7 cellular contexts compared by ENCODE assay signal in genomic region chr17:60008377-60008776, GRCh38. TPM values are rescaled to one million over a fixed set of nuclear protein-coding genes. Genes with fewer than 3 reads are reported as not detected.
DNase-seq lines count a peak whose midpoint lies in the region; ATAC-seq, FAIRE-seq and TF ChIP-seq lines count a peak whose summit lies in the region.
"Not testable (repeated sequence)": the region's sequence is repeated elsewhere in the genome, so short reads cannot be mapped to it uniquely, and the experiment has no call there.

No MANE protein-coding gene starts in this region.

- not testable (repeated sequence) for H3K4me2 ChIP-seq in A549; HCT116 (ENCODE audit: low read length); PC-3 (ENCODE audit: low read length)

- H3K4me3 ChIP-seq in A549; HCT116 (replicated peaks in 1 of 2; ENCODE audit: low read depth in 1 of 2, low read length in 2 of 2); PC-3 (ENCODE audit: low read length); mucosa of descending colon; thyroid gland (replicated peaks in 1 of 3): not testable (repeated sequence)

- not testable (repeated sequence) for H2AFZ ChIP-seq in HCT116 (ENCODE audit: low read depth, low read length, poor library complexity, severe bottlenecking)
- H2AFZ ChIP-seq in PC-3 (ENCODE audit: low read length) = 0 out of 2 replicates have a peak overlapping the region, but pooled peaks have one; percentile 53

- not testable (repeated sequence) for H3K79me2 ChIP-seq in HCT116 (ENCODE audit: insufficient read depth, low read length); PC-3 (ENCODE audit: low read length)

- BruUV-seq in HCT116 (replicated peaks; lab: Mats Ljungman, UMichigan); PC-3 (replicated peaks; lab: Mats Ljungman, UMichigan): not testable (repeated sequence)

- not testable (repeated sequence) for TF ChIP-seq CTCF in A549 (IDR thresholded peaks at IDR 0.05); HCT116 (IDR thresholded peaks at IDR 0.05 in 2 of 3, conservative IDR thresholded peaks at IDR 0.05 in 1 of 3; ENCODE audit: borderline replicate concordance in 1 of 3, insufficient read depth in 1 of 3, low read depth in 2 of 3, low read length in 2 of 3); PC-3 (conservative IDR thresholded peaks at IDR 0.05; ENCODE audit: low read depth, low read length); mucosa of descending colon (IDR thresholded peaks at IDR 0.05); thyroid gland (IDR thresholded peaks at IDR 0.05)

- CTCF ChIA-PET in A549 (lab: Yijun Ruan, JAX); HCT116 (lab: Charles Lee); PC-3 (lab: Charles Lee): not testable (repeated sequence)

- ATAC-seq in A549 (peak; percentile 91 to 98; a peak in 5 of 6 replicates), HCT116 (peak; percentile 100), PC-3 (peak; percentile 100), SK-N-SH treated with all-trans-retinoic acid at 6 μM for 48 hours (peak; percentile 63), left colon (peak; percentile 62), mucosa of descending colon (peak; percentile 58)

- not testable (repeated sequence) for H3F3A ChIP-seq in PC-3 (ENCODE audit: low read length, unreplicated experiment)

- not testable (repeated sequence) for H3K36me3 ChIP-seq in HCT116 (ENCODE audit: control insufficient read depth in 1 of 2, insufficient read depth in 2 of 2, low read length in 2 of 2); PC-3 (ENCODE audit: low read depth, low read length); mucosa of descending colon (ENCODE audit: low read depth); thyroid gland

- H4K20me1 ChIP-seq in HCT116 (ENCODE audit: insufficient read depth); PC-3 (ENCODE audit: low read length): not testable (repeated sequence)

- POLR2A ChIA-PET in A549 (lab: Yijun Ruan, JAX); HCT116 (lab: Charles Lee); PC-3 (lab: Charles Lee; ENCODE audit: unreplicated experiment): not testable (repeated sequence)

- H3K9ac ChIP-seq in HCT116 (ENCODE audit: low read length); PC-3 (ENCODE audit: low read length): not testable (repeated sequence)

- H3K4me1 ChIP-seq in A549; HCT116 (ENCODE audit: control insufficient read depth in 1 of 2, insufficient read depth in 2 of 2, low read length in 2 of 2); PC-3 (ENCODE audit: insufficient read depth, low read length); mucosa of descending colon (ENCODE audit: low read depth); thyroid gland: not testable (repeated sequence)

- intact Hi-C loops in HCT116 (cut with micrococcal nuclease); PC-3 (cut with micrococcal nuclease); left colon (cut with DNase I, micrococcal nuclease); mucosa of descending colon (cut with DNase I, micrococcal nuclease); thyroid gland (cut with DNase I): not testable (repeated sequence)

- RAD21 ChIA-PET in HCT116 (lab: Charles Lee; ENCODE audit: low non-redundant PET in 1 of 2, low total read pairs in 2 of 2, uncharacterized antibody in 2 of 2, unreplicated experiment in 2 of 2) = not testable (repeated sequence)

- H3K27me3 ChIP-seq in HCT116 (ENCODE audit: insufficient read depth, low read length); PC-3 (ENCODE audit: low read length); thyroid gland: not testable (repeated sequence)

- not testable (repeated sequence) for TF ChIP-seq POLR2A in A549 (IDR thresholded peaks at IDR 0.05; ENCODE audit: low read length); HCT116 (IDR thresholded peaks at IDR 0.05; ENCODE audit: borderline replicate concordance, extremely low read depth, insufficient read depth, insufficient read length); thyroid gland (IDR thresholded peaks at IDR 0.05)

- not testable (repeated sequence) for TF ChIP-seq EP300 in A549 (IDR thresholded peaks at IDR 0.05)

- not testable (repeated sequence) for H3K27ac ChIP-seq in A549; HCT116 (ENCODE audit: low read depth, low read length); PC-3 (ENCODE audit: low read length); thyroid gland

- H3K9me2 ChIP-seq in HCT116 (ENCODE audit: insufficient read depth); PC-3 (replicated peaks; ENCODE audit: low read length): not testable (repeated sequence)

- not testable (repeated sequence) for TF ChIP-seq RAD21 in A549 (conservative IDR thresholded peaks at IDR 0.05 in 1 of 2, IDR thresholded peaks at IDR 0.05 in 1 of 2); HCT116 (IDR thresholded peaks at IDR 0.05; ENCODE audit: low read depth)

- H3K9me3 ChIP-seq in A549; HCT116 (ENCODE audit: control insufficient read depth in 1 of 2, insufficient read depth in 1 of 2, low read depth in 1 of 2, low read length in 2 of 2); PC-3 (ENCODE audit: low read length); mucosa of descending colon; thyroid gland: not testable (repeated sequence)

- WGBS in A549 (ENCODE audit: missing lambda C conversion rate) = no CpG with 5 or more reads among the region's 16 CpGs
- WGBS in thyroid gland, 2 donors = no CpG with 5 or more reads among the region's 16 CpGs

- DNase-seq in A549 (ENCODE audit: low read depth in 1 of 2, low spot score in 1 of 2); HCT116 (ENCODE audit: low read depth, low spot score); PC-3; left colon; mucosa of descending colon: not testable (repeated sequence)
- DNase-seq in thyroid gland = peak; percentile 18 to 21

- FAIRE-seq in A549 (lab: Jason Lieb, UNC) = not testable (repeated sequence)

RNA-seq across cellular contexts. Expression of gene RNFT1, which starts 43.8 kb away (rescaled TPM):
- polyA plus RNA-seq in A549 (2011; rRNA removed) (28.9 and 29.9 TPM in 2 replicates), A549 (2017; fragmentation: RNase III; extraction: RNeasy Plus Mini Kit Qiagen cat#74134 plus additional on column Dnase treatment) (16.2 to 18.0 TPM (median 17.0 TPM) in 3 replicates)
- polyA plus RNA-seq in A549 (2012; cell fraction: cytosol; rRNA removed) = 10.9 and 13.7 TPM in 2 replicates
- polyA plus RNA-seq in A549 (2012; cell fraction: nucleus; rRNA removed) = 10.6 and 14.4 TPM in 2 replicates
- 14.7 and 14.8 TPM in 2 replicates for polyA minus RNA-seq in A549 (2011; rRNA and poly(A)+ RNA removed)
- total RNA-seq in HCT116 (2021; ENCODE audit: unreplicated experiment) (24.2 TPM), PC-3 (2014; rRNA removed) (13.5 and 18.1 TPM in 2 replicates), left colon (10 to 100 TPM; 23.9 to 25.7 TPM), mucosa of descending colon (10 to 100 TPM; 21.5 to 32.3 (median 21.9) TPM), thyroid gland (10 to 100 TPM; 13.2 to 28.0 (median 25.9) TPM)
- polyA plus RNA-seq in HCT116 (2012) = 14.0 and 17.8 TPM in 2 replicates
